In genomic region chr11:10455637-10456487, GRCh38 we compare ENCODE assay signal across 8 cellular contexts. TPM values are rescaled to one million over a fixed set of nuclear protein-coding genes. Genes with fewer than 3 reads are reported as not detected.
DNase-seq lines count a peak whose midpoint lies in the region; ATAC-seq and TF ChIP-seq lines count a peak whose summit lies in the region.

No MANE protein-coding gene starts in this region.

- H3K4me3 Mint-ChIP-seq in CD8-positive, alpha-beta memory T cell, result peak overlapping the region; percentile 87 to 97 (median 93)

- WGBS in esophagus muscularis mucosa, result 31% methylated on average over 14 of the region's 18 CpGs
- WGBS in neuronal stem cell (ENCODE audit: extremely low coverage in 2 of 2, insufficient read length in 2 of 2, insufficient replicate concordance in 1 of 2), 2 donors, result no CpG with 5 or more reads among the region's 18 CpGs

- no peak overlapping the region for H3K4ac ChIP-seq in neuronal stem cell (ENCODE audit: low read length)

- CTCF ChIA-PET in CD8-positive, alpha-beta memory T cell (lab: Charles Lee), result interaction anchor here (1.0 to 2.6 kb wide), 8 partner anchors 9 to 85 kb away, joined by 3 to 19 read pairs (median 4); partner anchors contain the start of gene RNF141

- no peak overlapping the region for H3K23ac ChIP-seq in neuronal stem cell (ENCODE audit: low read depth, low read length, poor library complexity)

- H3K27me3 ChIP-seq in CD8-positive, alpha-beta memory T cell (ENCODE audit: insufficient read depth, low read length, poor library complexity, severe bottlenecking), result no peaks in the 10 kb centered on the region
- H3K27me3 ChIP-seq in esophagus muscularis mucosa (peaks cover 0 to 9% (median 0%) of the 10 kb centered on the region in 4 donors), neuronal stem cell (ENCODE audit: control insufficient read depth in 3 of 3, insufficient read depth in 3 of 3, low read depth in 1 of 3, low read length in 3 of 3) (peaks cover 0 to 38% (median 12%) of the 10 kb centered on the region in 3 experiments)

- H3K14ac ChIP-seq in neuronal stem cell (ENCODE audit: low read length), result no peak overlapping the region

- no peaks in the 10 kb centered on the region for H3K36me3 ChIP-seq in CD8-positive, alpha-beta memory T cell (ENCODE audit: insufficient read depth, low read length)
- H3K36me3 ChIP-seq in esophagus muscularis mucosa, result no peaks in the 10 kb centered on the region
- no peaks in the 10 kb centered on the region for H3K36me3 ChIP-seq in neuronal stem cell (replicated peaks in 1 of 2; ENCODE audit: control insufficient read depth in 2 of 2, insufficient read depth in 2 of 2, low read length in 2 of 2)

- peak overlapping the region; percentile 84 for H2AFZ ChIP-seq in neuronal stem cell (ENCODE audit: low read length)

- H3K4me3 ChIP-seq in CD8-positive, alpha-beta memory T cell (ENCODE audit: low read length), result peak overlapping the region; percentile 71
- H3K4me3 ChIP-seq in esophagus muscularis mucosa, result peak overlapping the region; percentile 34 to 52 (median 36)
- H3K4me3 ChIP-seq in neuronal stem cell (ENCODE audit: low read length in 2 of 2), result peak overlapping the region in 1 of 2 donors; percentile 32

- no peaks in the 10 kb centered on the region for H3K27me3 Mint-ChIP-seq in CD8-positive, alpha-beta memory T cell

- peak; percentile 38 for TF ChIP-seq POLR2A in esophagus muscularis mucosa (IDR thresholded peaks at IDR 0.05; ENCODE audit: low read depth)

- peak overlapping the region; percentile 36 for H3K4me2 ChIP-seq in neuronal stem cell (ENCODE audit: insufficient read depth, low read length, poor library complexity, severe bottlenecking)

- peak overlapping the region; percentile 70 for H3K27ac ChIP-seq in CD8-positive, alpha-beta memory T cell (ENCODE audit: low read depth, low read length)
- H3K27ac ChIP-seq in esophagus muscularis mucosa (replicated peaks in 1 of 4) (peak overlapping the region; percentile 42 to 74 (median 66)), neuronal stem cell (replicated peaks; ENCODE audit: low read length) (no peak overlapping the region)

- H3K9ac ChIP-seq in neuronal stem cell (ENCODE audit: low read depth, low read length, poor library complexity), result peak overlapping the region; percentile 36

- no peak overlapping the region for H2BK12ac ChIP-seq in neuronal stem cell (ENCODE audit: low read length)

- ATAC-seq in GM19372 (IDR thresholded peaks at IDR 0.05; ENCODE audit: low read depth, unreplicated experiment) (peak; percentile 69), HG03460 (IDR thresholded peaks at IDR 0.05; ENCODE audit: unreplicated experiment) (peak; percentile 48)

- peaks cover 72 to 86% (median 86%) of the 10 kb centered on the region in 3 donors for H3K4me1 Mint-ChIP-seq in CD8-positive, alpha-beta memory T cell

- H3K36me3 Mint-ChIP-seq in CD8-positive, alpha-beta memory T cell, result peaks cover 0 to 6% (median 1%) of the 10 kb centered on the region in 3 donors

- no peak overlapping the region for H4K8ac ChIP-seq in neuronal stem cell (ENCODE audit: low read depth, low read length)

- no peak overlapping the region for H2BK15ac ChIP-seq in neuronal stem cell (ENCODE audit: low read length)

- peak; percentile 45 to 85 (median 67) for DNase-seq in CD8-positive, alpha-beta memory T cell
- DNase-seq in NOMO-1 treated with dmso at 0.1 percent for 144 hours (lab: John Stamatoyannopoulos, UW; ENCODE audit: unreplicated experiment) (peak; percentile 70), activated T-cell treated with anti-CD3 and anti-CD28 coated beads for 24 hours (ENCODE audit: low read depth) (peak; percentile 73), esophagus muscularis mucosa (ENCODE audit: extremely low spot score) (peak; percentile 94), neuronal stem cell (ENCODE audit: low spot score) (peak; percentile 21), superior temporal gyrus (ENCODE audit: extremely low spot score) (peak; percentile 70)

- H3K9me3 Mint-ChIP-seq in CD8-positive, alpha-beta memory T cell, result no peaks in the 10 kb centered on the region

- intact Hi-C loops in esophagus muscularis mucosa (cut with DNase I), result no loop called here

- H3K79me1 ChIP-seq in neuronal stem cell (ENCODE audit: low read depth, low read length), result no peaks in the 10 kb centered on the region

- H3K27ac Mint-ChIP-seq in CD8-positive, alpha-beta memory T cell, result peak overlapping the region; percentile 94 to 99 (median 97)

- TF ChIP-seq EP300 in esophagus muscularis mucosa (IDR thresholded peaks at IDR 0.05), result no peak

- no peak for TF ChIP-seq CTCF in esophagus muscularis mucosa (IDR thresholded peaks at IDR 0.05)

- H3K18ac ChIP-seq in neuronal stem cell (ENCODE audit: low read length), result peak overlapping the region; percentile 66

- H2AK5ac ChIP-seq in neuronal stem cell (ENCODE audit: low read depth, low read length), result no peak overlapping the region

- H3K4me1 ChIP-seq in CD8-positive, alpha-beta memory T cell (ENCODE audit: insufficient read depth, low read length), result peaks cover 66% of the 10 kb centered on the region
- H3K4me1 ChIP-seq in esophagus muscularis mucosa (peaks cover 6 to 41% (median 38%) of the 10 kb centered on the region in 4 donors), neuronal stem cell (ENCODE audit: control insufficient read depth in 2 of 2, insufficient read depth in 1 of 2, low read depth in 1 of 2, low read length in 2 of 2) (peaks cover 13 to 20% of the 10 kb centered on the region in 2 donors)

- no peak overlapping the region for H2BK120ac ChIP-seq in neuronal stem cell (ENCODE audit: low read depth, low read length)

- no peak overlapping the region for H4K91ac ChIP-seq in neuronal stem cell (ENCODE audit: low read depth, low read length, poor library complexity)

- H2BK5ac ChIP-seq in neuronal stem cell (ENCODE audit: low read length), result no peak overlapping the region

- no peaks in the 10 kb centered on the region for H3K9me3 ChIP-seq in CD8-positive, alpha-beta memory T cell (ENCODE audit: low read length)
- H3K9me3 ChIP-seq in esophagus muscularis mucosa (no peaks in the 10 kb centered on the region), neuronal stem cell (replicated peaks in 1 of 2; ENCODE audit: control insufficient read depth in 2 of 2, insufficient read depth in 1 of 2, low read depth in 1 of 2, low read length in 2 of 2) (peaks cover 2 to 3% of the 10 kb centered on the region in 2 donors)

- POLR2A ChIA-PET in CD8-positive, alpha-beta memory T cell (lab: Charles Lee), result interaction anchor here (0.6 to 1.5 kb wide), 5 partner anchors 84 to 402 kb away, joined by 3 to 4 read pairs (median 3); partner anchors contain the start of genes RNF141 and ZBED5

RNA-seq across cellular contexts. Expression of gene AMPD3, which starts 0.8 kb away (rescaled TPM):
- 10 to 100 TPM; 10.8 to 12.2 TPM for total RNA-seq in CD8-positive, alpha-beta memory T cell
- 12.0 TPM for polyA plus RNA-seq in CD8-positive, alpha-beta memory T cell
- 1 to 10 TPM; 3.8 to 7.5 (median 5.1) TPM for total RNA-seq in esophagus muscularis mucosa
- polyA plus RNA-seq in neuronal stem cell (2013, experiment 1 of 2), result 0.99 TPM
- 1.2 TPM for polyA plus RNA-seq in neuronal stem cell (2013, experiment 2 of 2)

Comparison
In these comparisons a context has a peak if more than half of its experiments do, and no peak if none do; other contexts are left out.
1. DNase-seq: peak in every context shown above with its lines; median percentile 94 in esophagus muscularis mucosa; 73 in activated T-cell treated with anti-CD3 and anti-CD28 coated beads for 24 hours; 70 in NOMO-1 treated with dmso at 0.1 percent for 144 hours; 70 in superior temporal gyrus; 67 in CD8-positive, alpha-beta memory T cell; 21 in neuronal stem cell.